Comparison of ENCODE assay signal across 38 cellular contexts in the genomic region with DNA sequence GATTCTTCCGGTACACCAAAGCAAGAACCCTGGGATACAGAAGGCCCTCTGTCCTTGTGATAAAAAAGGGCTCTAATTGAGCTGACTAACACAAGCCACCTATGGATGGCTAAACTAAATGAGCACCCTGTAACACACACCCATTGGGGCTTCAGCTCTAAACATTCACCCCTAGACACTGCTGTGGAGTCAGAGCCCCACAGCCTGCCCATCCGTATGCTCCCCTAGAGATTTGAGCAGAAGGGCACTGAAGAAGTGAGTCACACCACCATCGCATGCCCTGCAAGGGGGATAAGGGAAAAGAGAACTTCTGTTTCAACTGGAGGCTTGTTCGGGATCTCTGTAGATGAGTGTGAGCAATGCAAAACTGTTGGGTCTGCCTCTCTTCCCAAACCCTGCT.
"Had no signal": no experiment of that assay in that cellular context is flagged by ENCODE, and none has a peak within 500 bp of the region (broad histone marks: within the 10 kb centered on the region; RNA-seq: fewer than 3 reads in every experiment).

No MANE protein-coding gene starts in this region.

- H3K4me3 ChIP-seq: adrenal gland, body of pancreas, breast epithelium, cardiac muscle cell had no signal

- H3K27ac Mint-ChIP-seq: activated B cell treated with CpG ODN at 0.5 μM for 24 hours; activated CD4-positive, alpha-beta memory T cell treated with anti-CD3 and anti-CD28 coated beads for 36 hours; activated CD4-positive, alpha-beta T cell treated with anti-CD3 and anti-CD28 coated beads, Interleukin-2, amount 10 ng/mL, durations not matched to agents 24 days and 14 days; activated CD8-positive, alpha-beta T cell treated with anti-CD3 and anti-CD28 coated beads for 36 hours; activated naive CD4-positive, alpha-beta T cell treated with anti-CD3 and anti-CD28 coated beads, Interleukin-2, amount 50 U/mL, for 72 hours; activated naive CD8-positive, alpha-beta T cell treated with anti-CD3 and anti-CD28 coated beads for 36 hours; activated T-cell treated with anti-CD3 and anti-CD28 coated beads, Interleukin-2, amount 50 U/mL, for 72 hours; activated T-helper 1 cell treated with anti-CD3 and anti-CD28 coated beads, Interleukin-12 subunit alpha, Interleukin-12 subunit beta, Interleukin-2, Interleukin-4 antibody, amounts not matched to agents 30 ng/mL and 10 ng/mL and 1 ng/mL, durations not matched to agents 14 hours and 24 hours and 36 hours; activated T-helper 17 cell treated with anti-CD3 and anti-CD28 coated beads, Interleukin-2, amount 50 U/mL, for 72 hours; T-helper 1 cell treated with Interleukin-12 subunit alpha and Interleukin-12 subunit beta and Interleukin-4 antibody, amounts not matched to agents 30 μg/mL and 1 μg/mL, for 36 hours; T-helper 2 cell treated with Interferon-gamma antibody and Interleukin-4, amounts not matched to agents 5 μg/mL and 100 μg/mL, for 36 hours had no signal

- FAIRE-seq: astrocyte, TTC549 had no signal

- H3K9me3 Mint-ChIP-seq: activated B cell treated with CpG ODN at 0.5 μM for 24 hours had no signal

- H3K27me3 Mint-ChIP-seq: activated B cell treated with CpG ODN at 0.5 μM for 24 hours; activated CD4-positive, alpha-beta memory T cell treated with anti-CD3 and anti-CD28 coated beads for 36 hours; activated CD4-positive, alpha-beta T cell treated with anti-CD3 and anti-CD28 coated beads, Interleukin-2, amount 10 ng/mL, durations not matched to agents 24 days and 14 days; activated CD8-positive, alpha-beta T cell treated with anti-CD3 and anti-CD28 coated beads for 36 hours; activated naive CD8-positive, alpha-beta T cell treated with anti-CD3 and anti-CD28 coated beads for 36 hours; activated T-helper 17 cell treated with anti-CD3 and anti-CD28 coated beads, Interleukin-2, amount 50 U/mL, for 72 hours; central memory CD8-positive, alpha-beta T cell had no signal

- H3K36me3 ChIP-seq: adrenal gland, brain microvascular endothelial cell, breast epithelium, cardiac muscle cell had no signal

- H3K27me3 ChIP-seq: adrenal gland, body of pancreas, brain microvascular endothelial cell, breast epithelium, cardiac muscle cell had no signal

- H3K4me1 Mint-ChIP-seq: activated B cell treated with CpG ODN at 0.5 μM for 24 hours; activated CD4-positive, alpha-beta T cell treated with anti-CD3 and anti-CD28 coated beads, Interleukin-2, amount 10 ng/mL, durations not matched to agents 24 days and 14 days; activated naive CD8-positive, alpha-beta T cell treated with anti-CD3 and anti-CD28 coated beads for 36 hours; activated T-helper 17 cell treated with anti-CD3 and anti-CD28 coated beads, Interleukin-2, amount 50 U/mL, for 72 hours; central memory CD8-positive, alpha-beta T cell had no signal

- H3K9me3 ChIP-seq: adrenal gland, body of pancreas, breast epithelium had no signal

- H3K4me3 Mint-ChIP-seq: activated B cell treated with CpG ODN at 0.5 μM for 24 hours; activated CD4-positive, alpha-beta memory T cell treated with anti-CD3 and anti-CD28 coated beads for 36 hours; activated CD4-positive, alpha-beta T cell treated with anti-CD3 and anti-CD28 coated beads, Interleukin-2, amount 10 ng/mL, durations not matched to agents 24 days and 14 days; activated CD8-positive, alpha-beta T cell treated with anti-CD3 and anti-CD28 coated beads for 36 hours; activated naive CD8-positive, alpha-beta T cell treated with anti-CD3 and anti-CD28 coated beads for 36 hours; activated T-cell treated with anti-CD3 and anti-CD28 coated beads, Interleukin-2, amount 50 U/mL, for 4 hours; activated T-cell treated with anti-CD3 and anti-CD28 coated beads, Interleukin-2, amount 50 U/mL, for 72 hours; activated T-helper 1 cell treated with anti-CD3 and anti-CD28 coated beads, Interleukin-12 subunit alpha, Interleukin-12 subunit beta, Interleukin-2, Interleukin-4 antibody, amounts not matched to agents 30 ng/mL and 10 ng/mL and 1 ng/mL, durations not matched to agents 14 hours and 24 hours and 36 hours; activated T-helper 17 cell treated with anti-CD3 and anti-CD28 coated beads, Interleukin-2, amount 50 U/mL, for 72 hours; central memory CD8-positive, alpha-beta T cell; T-helper 1 cell treated with Interleukin-12 subunit alpha and Interleukin-12 subunit beta and Interleukin-4 antibody, amounts not matched to agents 30 μg/mL and 1 μg/mL, for 36 hours; T-helper 2 cell treated with Interferon-gamma antibody and Interleukin-4, amounts not matched to agents 5 μg/mL and 100 μg/mL, for 36 hours had no signal

- DNase-seq: activated B cell treated with CpG ODN at 0.5 μM for 24 hours; activated CD4-positive, alpha-beta memory T cell treated with anti-CD3 and anti-CD28 coated beads for 36 hours; activated CD4-positive, alpha-beta T cell treated with anti-CD3 and anti-CD28 coated beads for 4 hours; activated CD4-positive, alpha-beta T cell treated with anti-CD3 and anti-CD28 coated beads, Interleukin-2, amount 10 ng/mL, durations not matched to agents 24 days and 14 days; activated CD4-positive, alpha-beta T cell treated with anti-CD3 and anti-CD28 coated beads, Interleukin-2, amount 50 U/mL, for 1 hour; activated CD4-positive, alpha-beta T cell treated with anti-CD3 and anti-CD28 coated beads, Interleukin-2, amount 50 U/mL, for 4 hours; activated CD4-positive, CD25-positive, alpha-beta regulatory T cell treated with anti-CD3 and anti-CD28 coated beads, Interleukin-2, amount 50 U/mL, for 72 hours; activated CD8-positive, alpha-beta memory T cell treated with anti-CD3 and anti-CD28 coated beads, Interleukin-2, amount 50 U/mL, for 4 hours; activated CD8-positive, alpha-beta T cell treated with anti-CD3 and anti-CD28 coated beads for 36 hours; activated effector memory CD4-positive, alpha-beta T cell treated with anti-CD3 and anti-CD28 coated beads, Interleukin-2, amount 50 U/mL, for 16 hours; activated gamma-delta T cell treated with Interleukin-2 at 50 U/mL for 16 hours; activated naive CD4-positive, alpha-beta T cell; activated naive CD4-positive, alpha-beta T cell treated with anti-CD3 and anti-CD28 coated beads, Interleukin-2, amount 50 U/mL, for 16 hours; activated naive CD8-positive, alpha-beta T cell treated with anti-CD3 and anti-CD28 coated beads for 36 hours; activated T-cell treated with anti-CD3 and anti-CD28 coated beads for 4 hours; activated T-cell treated with anti-CD3 and anti-CD28 coated beads, Interleukin-2, amount 50 U/mL, for 1 hour; activated T-cell treated with anti-CD3 and anti-CD28 coated beads, Interleukin-2, amount 50 U/mL, for 4 hours; activated T-cell treated with anti-CD3 and anti-CD28 coated beads, Interleukin-2, amount 50 U/mL, for 72 hours; adrenal gland; amniotic stem cell; aorta; body of pancreas; brain microvascular endothelial cell; cerebellar nuclear complex; T-helper 1 cell; T-helper 2 cell; T-helper 9 cell had no signal

- H3K36me3 Mint-ChIP-seq: activated CD4-positive, alpha-beta memory T cell treated with anti-CD3 and anti-CD28 coated beads for 36 hours; activated naive CD4-positive, alpha-beta T cell treated with anti-CD3 and anti-CD28 coated beads, Interleukin-2, amount 50 U/mL, for 72 hours; activated naive CD8-positive, alpha-beta T cell treated with anti-CD3 and anti-CD28 coated beads for 36 hours had no signal

- H3K27ac ChIP-seq: adrenal gland, body of pancreas, brain microvascular endothelial cell, breast epithelium, cardiac muscle cell, VCaP had no signal

- H3K4me1 ChIP-seq: adrenal gland, body of pancreas, breast epithelium had no signal
